Comparison of ENCODE assay signal across 1 cellular context in the genomic region with DNA sequence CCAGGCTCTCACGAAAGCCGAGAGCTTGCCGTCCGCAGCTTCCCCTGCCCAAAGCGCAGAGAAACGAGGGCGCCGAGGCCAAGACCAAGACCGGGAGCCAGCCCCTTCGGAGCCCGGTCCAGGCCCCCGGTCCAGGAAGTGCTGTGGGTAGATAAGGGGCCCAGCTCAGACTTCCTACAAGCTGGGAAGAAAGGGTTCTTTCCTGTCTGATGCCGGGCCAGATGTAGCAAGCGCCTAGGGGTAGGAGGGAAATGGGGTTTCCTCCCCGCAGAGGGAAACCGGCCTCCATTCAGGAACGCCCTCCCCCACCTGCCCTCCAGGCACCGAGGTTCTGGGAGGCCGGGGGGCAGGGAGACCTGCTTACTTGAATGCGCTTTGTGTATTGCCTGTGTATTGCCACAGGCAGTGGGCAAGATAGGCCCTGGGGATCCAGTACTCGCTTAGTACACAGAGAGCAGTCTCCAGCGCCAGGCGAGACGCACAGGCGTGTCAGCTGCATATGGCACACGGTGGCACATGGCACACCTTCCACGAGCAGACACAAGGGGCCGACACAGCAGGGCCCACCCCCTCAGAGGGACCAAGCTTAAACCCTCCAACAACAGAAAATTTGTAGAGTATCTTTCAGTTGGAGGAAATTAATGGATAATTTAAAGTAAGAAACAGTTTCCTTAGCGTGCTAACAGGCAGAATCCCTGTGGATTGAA.
A peak's percentile ranks its signal among the peaks of the same experiment; 100 is the strongest.
TF ChIP-seq lines count a peak whose summit lies in the region.

No MANE protein-coding gene starts in this region.

TF ChIP-seq in HepG2, 621 proteins besides CTCF, POLR2A, EP300 and RAD21:
- TF ChIP-seq ZMAT5 (CRISPR knock-in tag; IDR thresholded peaks at IDR 0.05; ENCODE audit: borderline replicate concordance, low read depth): no peak
- 0 out of 2 replicates have a peak, but pooled peaks have one; percentile 22 for TF ChIP-seq HES4 (CRISPR knock-in tag; IDR thresholded peaks at IDR 0.05; ENCODE audit: borderline replicate concordance)
- TF ChIP-seq MAX (IDR thresholded peaks at IDR 0.05): 0 out of 2 replicates have a peak, but pooled peaks have one; percentile 24
- TF ChIP-seq, protein P1, sequence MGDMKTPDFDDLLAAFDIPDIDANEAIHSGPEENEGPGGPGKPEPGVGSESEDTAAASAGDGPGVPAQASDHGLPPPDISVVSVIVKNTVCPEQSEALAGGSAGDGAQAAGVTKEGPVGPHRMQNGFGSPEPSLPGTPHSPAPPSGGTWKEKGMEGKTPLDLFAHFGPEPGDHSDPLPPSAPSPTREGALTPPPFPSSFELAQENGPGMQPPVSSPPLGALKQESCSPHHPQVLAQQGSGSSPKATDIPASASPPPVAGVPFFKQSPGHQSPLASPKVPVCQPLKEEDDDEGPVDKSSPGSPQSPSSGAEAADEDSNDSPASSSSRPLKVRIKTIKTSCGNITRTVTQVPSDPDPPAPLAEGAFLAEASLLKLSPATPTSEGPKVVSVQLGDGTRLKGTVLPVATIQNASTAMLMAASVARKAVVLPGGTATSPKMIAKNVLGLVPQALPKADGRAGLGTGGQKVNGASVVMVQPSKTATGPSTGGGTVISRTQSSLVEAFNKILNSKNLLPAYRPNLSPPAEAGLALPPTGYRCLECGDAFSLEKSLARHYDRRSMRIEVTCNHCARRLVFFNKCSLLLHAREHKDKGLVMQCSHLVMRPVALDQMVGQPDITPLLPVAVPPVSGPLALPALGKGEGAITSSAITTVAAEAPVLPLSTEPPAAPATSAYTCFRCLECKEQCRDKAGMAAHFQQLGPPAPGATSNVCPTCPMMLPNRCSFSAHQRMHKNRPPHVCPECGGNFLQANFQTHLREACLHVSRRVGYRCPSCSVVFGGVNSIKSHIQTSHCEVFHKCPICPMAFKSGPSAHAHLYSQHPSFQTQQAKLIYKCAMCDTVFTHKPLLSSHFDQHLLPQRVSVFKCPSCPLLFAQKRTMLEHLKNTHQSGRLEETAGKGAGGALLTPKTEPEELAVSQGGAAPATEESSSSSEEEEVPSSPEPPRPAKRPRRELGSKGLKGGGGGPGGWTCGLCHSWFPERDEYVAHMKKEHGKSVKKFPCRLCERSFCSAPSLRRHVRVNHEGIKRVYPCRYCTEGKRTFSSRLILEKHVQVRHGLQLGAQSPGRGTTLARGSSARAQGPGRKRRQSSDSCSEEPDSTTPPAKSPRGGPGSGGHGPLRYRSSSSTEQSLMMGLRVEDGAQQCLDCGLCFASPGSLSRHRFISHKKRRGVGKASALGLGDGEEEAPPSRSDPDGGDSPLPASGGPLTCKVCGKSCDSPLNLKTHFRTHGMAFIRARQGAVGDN (CRISPR knock-in tag; IDR thresholded peaks at IDR 0.05): peak; percentile 22; the same call in 1 of the 2 replicates
- 0 out of 2 replicates have a peak, but pooled peaks have one; percentile 39 for TF ChIP-seq EEA1 (CRISPR knock-in tag; IDR thresholded peaks at IDR 0.05; ENCODE audit: borderline replicate concordance)
- no peak for TF ChIP-seq RXRB (CRISPR knock-in tag; IDR thresholded peaks at IDR 0.05; ENCODE audit: borderline replicate concordance)
- no peak for TF ChIP-seq ISX (CRISPR knock-in tag; conservative IDR thresholded peaks at IDR 0.05)
- TF ChIP-seq, protein P2, sequence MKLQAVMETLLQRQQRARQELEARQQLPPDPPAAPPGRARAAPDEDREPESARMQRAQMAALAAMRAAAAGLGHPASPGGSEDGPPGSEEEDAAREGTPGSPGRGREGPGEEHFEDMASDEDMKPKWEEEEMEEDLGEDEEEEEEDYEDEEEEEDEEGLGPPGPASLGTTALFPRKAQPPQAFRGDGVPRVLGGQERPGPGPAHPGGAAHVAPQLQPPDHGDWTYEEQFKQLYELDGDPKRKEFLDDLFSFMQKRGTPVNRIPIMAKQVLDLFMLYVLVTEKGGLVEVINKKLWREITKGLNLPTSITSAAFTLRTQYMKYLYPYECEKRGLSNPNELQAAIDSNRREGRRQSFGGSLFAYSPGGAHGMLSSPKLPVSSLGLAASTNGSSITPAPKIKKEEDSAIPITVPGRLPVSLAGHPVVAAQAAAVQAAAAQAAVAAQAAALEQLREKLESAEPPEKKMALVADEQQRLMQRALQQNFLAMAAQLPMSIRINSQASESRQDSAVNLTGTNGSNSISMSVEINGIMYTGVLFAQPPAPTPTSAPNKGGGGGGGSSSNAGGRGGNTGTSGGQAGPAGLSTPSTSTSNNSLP (IDR thresholded peaks at IDR 0.05; ENCODE audit: low read depth, low read length): no peak
- no peak for TF ChIP-seq MYC (CRISPR knock-in tag; IDR thresholded peaks at IDR 0.05; ENCODE audit: borderline replicate concordance)
- no peak for TF ChIP-seq FOXK2 (IDR thresholded peaks at IDR 0.05)
- TF ChIP-seq, protein P3, sequence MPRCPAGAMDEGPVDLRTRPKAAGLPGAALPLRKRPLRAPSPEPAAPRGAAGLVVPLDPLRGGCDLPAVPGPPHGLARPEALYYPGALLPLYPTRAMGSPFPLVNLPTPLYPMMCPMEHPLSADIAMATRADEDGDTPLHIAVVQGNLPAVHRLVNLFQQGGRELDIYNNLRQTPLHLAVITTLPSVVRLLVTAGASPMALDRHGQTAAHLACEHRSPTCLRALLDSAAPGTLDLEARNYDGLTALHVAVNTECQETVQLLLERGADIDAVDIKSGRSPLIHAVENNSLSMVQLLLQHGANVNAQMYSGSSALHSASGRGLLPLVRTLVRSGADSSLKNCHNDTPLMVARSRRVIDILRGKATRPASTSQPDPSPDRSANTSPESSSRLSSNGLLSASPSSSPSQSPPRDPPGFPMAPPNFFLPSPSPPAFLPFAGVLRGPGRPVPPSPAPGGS (CRISPR knock-in tag; IDR thresholded peaks at IDR 0.05): peak; percentile 33; the same call in 1 of the 2 replicates
- TF ChIP-seq ZFX (CRISPR knock-in tag; IDR thresholded peaks at IDR 0.05; ENCODE audit: low read depth): 0 out of 2 replicates have a peak, but pooled peaks have one; percentile 3
- TF ChIP-seq ZNF24 (IDR thresholded peaks at IDR 0.05): no peak
- peak; percentile 48; the same call in 1 of the 2 replicates for TF ChIP-seq SAFB2 (CRISPR knock-in tag; IDR thresholded peaks at IDR 0.05; ENCODE audit: borderline replicate concordance, low read depth)
- TF ChIP-seq GATAD1 (CRISPR knock-in tag; IDR thresholded peaks at IDR 0.05): no peak
- TF ChIP-seq, protein P4, sequence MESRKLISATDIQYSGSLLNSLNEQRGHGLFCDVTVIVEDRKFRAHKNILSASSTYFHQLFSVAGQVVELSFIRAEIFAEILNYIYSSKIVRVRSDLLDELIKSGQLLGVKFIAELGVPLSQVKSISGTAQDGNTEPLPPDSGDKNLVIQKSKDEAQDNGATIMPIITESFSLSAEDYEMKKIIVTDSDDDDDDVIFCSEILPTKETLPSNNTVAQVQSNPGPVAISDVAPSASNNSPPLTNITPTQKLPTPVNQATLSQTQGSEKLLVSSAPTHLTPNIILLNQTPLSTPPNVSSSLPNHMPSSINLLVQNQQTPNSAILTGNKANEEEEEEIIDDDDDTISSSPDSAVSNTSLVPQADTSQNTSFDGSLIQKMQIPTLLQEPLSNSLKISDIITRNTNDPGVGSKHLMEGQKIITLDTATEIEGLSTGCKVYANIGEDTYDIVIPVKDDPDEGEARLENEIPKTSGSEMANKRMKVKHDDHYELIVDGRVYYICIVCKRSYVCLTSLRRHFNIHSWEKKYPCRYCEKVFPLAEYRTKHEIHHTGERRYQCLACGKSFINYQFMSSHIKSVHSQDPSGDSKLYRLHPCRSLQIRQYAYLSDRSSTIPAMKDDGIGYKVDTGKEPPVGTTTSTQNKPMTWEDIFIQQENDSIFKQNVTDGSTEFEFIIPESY (CRISPR knock-in tag; IDR thresholded peaks at IDR 0.05): peak; percentile 49; the same call in 1 of the 2 replicates
- no peak for TF ChIP-seq ZNF567 (CRISPR knock-in tag; IDR thresholded peaks at IDR 0.05; ENCODE audit: borderline replicate concordance)
- TF ChIP-seq SMC3 (IDR thresholded peaks at IDR 0.05; ENCODE audit: low read length): no peak
